In the genomic region with DNA sequence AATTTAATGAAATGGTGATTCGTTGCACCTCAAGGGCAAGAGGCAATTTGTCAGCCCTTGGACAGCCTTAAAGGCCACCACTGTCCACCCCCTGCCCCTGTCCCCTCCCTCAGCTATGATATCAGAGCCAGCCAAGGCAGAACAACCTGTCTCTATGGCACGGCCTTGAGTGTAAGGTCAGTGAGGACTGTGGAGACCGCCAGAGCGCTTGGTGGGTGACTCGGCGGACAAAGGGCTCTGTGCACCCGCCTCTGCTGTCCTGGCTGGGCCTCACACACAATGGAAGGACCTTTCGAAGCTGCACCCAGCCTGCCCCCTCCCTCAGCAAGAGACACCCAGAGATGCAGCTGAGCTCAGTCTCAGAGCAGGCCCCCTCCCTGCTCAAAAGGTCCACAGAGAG, we compare ENCODE assay signal across 2 cellular contexts.
TF ChIP-seq lines count a peak whose summit lies in the region.

No MANE protein-coding gene starts in this region.

TF ChIP-seq in IMR-90, 13 proteins besides CTCF, POLR2A, EP300 and RAD21:
- TF ChIP-seq, protein P1, sequence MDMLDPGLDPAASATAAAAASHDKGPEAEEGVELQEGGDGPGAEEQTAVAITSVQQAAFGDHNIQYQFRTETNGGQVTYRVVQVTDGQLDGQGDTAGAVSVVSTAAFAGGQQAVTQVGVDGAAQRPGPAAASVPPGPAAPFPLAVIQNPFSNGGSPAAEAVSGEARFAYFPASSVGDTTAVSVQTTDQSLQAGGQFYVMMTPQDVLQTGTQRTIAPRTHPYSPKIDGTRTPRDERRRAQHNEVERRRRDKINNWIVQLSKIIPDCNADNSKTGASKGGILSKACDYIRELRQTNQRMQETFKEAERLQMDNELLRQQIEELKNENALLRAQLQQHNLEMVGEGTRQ (IDR thresholded peaks at IDR 0.05; ENCODE audit: low read depth, low read length), result no peak
- TF ChIP-seq CEBPB (IDR thresholded peaks at IDR 0.05; ENCODE audit: low read depth, low read length) (no peak), RFX5 (IDR thresholded peaks at IDR 0.05; ENCODE audit: low read depth, low read length) (no peak), MAFK (IDR thresholded peaks at IDR 0.05; ENCODE audit: low read depth, low read length) (no peak), BHLHE40 (IDR thresholded peaks at IDR 0.05; ENCODE audit: low read depth, low read length) (no peak), RCOR1 (IDR thresholded peaks at IDR 0.05; ENCODE audit: insufficient replicate concordance, low read length) (no peak), CHD1 (IDR thresholded peaks at IDR 0.05; ENCODE audit: low read depth, low read length) (no peak), SMC3 (IDR thresholded peaks at IDR 0.05; ENCODE audit: low read depth, low read length) (no peak), MAZ (IDR thresholded peaks at IDR 0.05; ENCODE audit: borderline replicate concordance, low read depth, low read length) (no peak), MXI1 (IDR thresholded peaks at IDR 0.05; ENCODE audit: borderline replicate concordance, low read depth, low read length) (no peak), NFE2L2 (IDR thresholded peaks at IDR 0.05; ENCODE audit: low read depth, low read length) (no peak), FOS (IDR thresholded peaks at IDR 0.05; ENCODE audit: low read depth, low read length) (no peak)
- TF ChIP-seq, protein P2, sequence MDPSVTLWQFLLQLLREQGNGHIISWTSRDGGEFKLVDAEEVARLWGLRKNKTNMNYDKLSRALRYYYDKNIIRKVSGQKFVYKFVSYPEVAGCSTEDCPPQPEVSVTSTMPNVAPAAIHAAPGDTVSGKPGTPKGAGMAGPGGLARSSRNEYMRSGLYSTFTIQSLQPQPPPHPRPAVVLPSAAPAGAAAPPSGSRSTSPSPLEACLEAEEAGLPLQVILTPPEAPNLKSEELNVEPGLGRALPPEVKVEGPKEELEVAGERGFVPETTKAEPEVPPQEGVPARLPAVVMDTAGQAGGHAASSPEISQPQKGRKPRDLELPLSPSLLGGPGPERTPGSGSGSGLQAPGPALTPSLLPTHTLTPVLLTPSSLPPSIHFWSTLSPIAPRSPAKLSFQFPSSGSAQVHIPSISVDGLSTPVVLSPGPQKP (IDR thresholded peaks at IDR 0.05; ENCODE audit: borderline replicate concordance, low read depth, low read length), result no peak

TF ChIP-seq in H1, 55 proteins besides CTCF, POLR2A, EP300 and RAD21:
- no peak for TF ChIP-seq SP1 (IDR thresholded peaks at IDR 0.05; ENCODE audit: low read depth, low read length)
- TF ChIP-seq SRF (IDR thresholded peaks at IDR 0.05; ENCODE audit: low read depth, low read length), result no peak
- no peak for TF ChIP-seq SP4 (IDR thresholded peaks at IDR 0.05; ENCODE audit: low read length)
